In the genomic region with DNA sequence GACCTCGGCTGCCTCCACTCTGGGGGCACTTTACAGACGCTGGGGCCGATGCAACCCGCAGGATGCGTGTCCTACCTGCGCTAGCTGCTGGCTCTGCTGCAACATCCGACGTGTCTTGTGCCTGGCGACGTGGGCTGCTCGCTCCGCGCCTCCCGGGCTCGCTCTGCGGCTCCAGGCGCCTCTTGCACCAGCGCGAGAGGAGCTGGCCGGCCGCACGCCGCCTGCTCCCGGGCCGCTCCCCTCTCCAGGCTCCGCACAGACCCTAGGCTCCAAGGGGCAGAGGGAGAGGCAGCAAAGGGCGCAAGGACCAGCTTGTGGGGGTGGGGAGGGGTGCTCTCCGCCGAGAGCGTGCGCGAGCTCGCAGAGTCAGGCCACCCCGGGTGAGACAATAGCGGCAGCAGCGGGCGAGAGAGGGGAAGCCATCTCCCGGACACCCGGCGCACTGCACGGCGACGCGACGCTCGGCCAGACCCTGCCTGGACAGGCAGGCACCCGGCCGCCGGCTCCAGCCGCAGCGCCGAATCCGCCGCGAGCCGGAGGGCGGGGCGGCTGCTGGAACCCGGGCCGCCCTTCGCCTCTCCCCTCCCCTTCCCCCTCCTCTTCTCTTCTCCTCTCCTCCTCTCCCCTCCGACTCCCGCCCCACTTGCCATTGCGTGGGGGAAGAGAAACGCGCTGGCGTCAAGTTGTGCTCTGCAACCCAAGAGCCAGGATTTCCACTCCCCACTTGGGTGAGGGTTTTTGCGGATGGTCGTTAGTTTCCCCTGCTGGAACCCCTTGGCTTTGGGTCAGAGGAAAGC, we compare ENCODE assay signal across 1 cellular context.
TF ChIP-seq lines count a peak whose summit lies in the region.

A gene with protein sequence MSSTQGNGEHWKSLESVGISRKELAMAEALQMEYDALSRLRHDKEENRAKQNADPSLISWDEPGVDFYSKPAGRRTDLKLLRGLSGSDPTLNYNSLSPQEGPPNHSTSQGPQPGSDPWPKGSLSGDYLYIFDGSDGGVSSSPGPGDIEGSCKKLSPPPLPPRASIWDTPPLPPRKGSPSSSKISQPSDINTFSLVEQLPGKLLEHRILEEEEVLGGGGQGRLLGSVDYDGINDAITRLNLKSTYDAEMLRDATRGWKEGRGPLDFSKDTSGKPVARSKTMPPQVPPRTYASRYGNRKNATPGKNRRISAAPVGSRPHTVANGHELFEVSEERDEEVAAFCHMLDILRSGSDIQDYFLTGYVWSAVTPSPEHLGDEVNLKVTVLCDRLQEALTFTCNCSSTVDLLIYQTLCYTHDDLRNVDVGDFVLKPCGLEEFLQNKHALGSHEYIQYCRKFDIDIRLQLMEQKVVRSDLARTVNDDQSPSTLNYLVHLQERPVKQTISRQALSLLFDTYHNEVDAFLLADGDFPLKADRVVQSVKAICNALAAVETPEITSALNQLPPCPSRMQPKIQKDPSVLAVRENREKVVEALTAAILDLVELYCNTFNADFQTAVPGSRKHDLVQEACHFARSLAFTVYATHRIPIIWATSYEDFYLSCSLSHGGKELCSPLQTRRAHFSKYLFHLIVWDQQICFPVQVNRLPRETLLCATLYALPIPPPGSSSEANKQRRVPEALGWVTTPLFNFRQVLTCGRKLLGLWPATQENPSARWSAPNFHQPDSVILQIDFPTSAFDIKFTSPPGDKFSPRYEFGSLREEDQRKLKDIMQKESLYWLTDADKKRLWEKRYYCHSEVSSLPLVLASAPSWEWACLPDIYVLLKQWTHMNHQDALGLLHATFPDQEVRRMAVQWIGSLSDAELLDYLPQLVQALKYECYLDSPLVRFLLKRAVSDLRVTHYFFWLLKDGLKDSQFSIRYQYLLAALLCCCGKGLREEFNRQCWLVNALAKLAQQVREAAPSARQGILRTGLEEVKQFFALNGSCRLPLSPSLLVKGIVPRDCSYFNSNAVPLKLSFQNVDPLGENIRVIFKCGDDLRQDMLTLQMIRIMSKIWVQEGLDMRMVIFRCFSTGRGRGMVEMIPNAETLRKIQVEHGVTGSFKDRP (N-terminal part only) (minus strand): TSS at position 525 of the 797 bp plus-strand sequence. CDS start 25,003 bp downstream, outside the sequence.

TF ChIP-seq in HepG2, 621 proteins besides CTCF, POLR2A, EP300 and RAD21 (continued from another document and continues in another):
- TF ChIP-seq, protein P1, sequence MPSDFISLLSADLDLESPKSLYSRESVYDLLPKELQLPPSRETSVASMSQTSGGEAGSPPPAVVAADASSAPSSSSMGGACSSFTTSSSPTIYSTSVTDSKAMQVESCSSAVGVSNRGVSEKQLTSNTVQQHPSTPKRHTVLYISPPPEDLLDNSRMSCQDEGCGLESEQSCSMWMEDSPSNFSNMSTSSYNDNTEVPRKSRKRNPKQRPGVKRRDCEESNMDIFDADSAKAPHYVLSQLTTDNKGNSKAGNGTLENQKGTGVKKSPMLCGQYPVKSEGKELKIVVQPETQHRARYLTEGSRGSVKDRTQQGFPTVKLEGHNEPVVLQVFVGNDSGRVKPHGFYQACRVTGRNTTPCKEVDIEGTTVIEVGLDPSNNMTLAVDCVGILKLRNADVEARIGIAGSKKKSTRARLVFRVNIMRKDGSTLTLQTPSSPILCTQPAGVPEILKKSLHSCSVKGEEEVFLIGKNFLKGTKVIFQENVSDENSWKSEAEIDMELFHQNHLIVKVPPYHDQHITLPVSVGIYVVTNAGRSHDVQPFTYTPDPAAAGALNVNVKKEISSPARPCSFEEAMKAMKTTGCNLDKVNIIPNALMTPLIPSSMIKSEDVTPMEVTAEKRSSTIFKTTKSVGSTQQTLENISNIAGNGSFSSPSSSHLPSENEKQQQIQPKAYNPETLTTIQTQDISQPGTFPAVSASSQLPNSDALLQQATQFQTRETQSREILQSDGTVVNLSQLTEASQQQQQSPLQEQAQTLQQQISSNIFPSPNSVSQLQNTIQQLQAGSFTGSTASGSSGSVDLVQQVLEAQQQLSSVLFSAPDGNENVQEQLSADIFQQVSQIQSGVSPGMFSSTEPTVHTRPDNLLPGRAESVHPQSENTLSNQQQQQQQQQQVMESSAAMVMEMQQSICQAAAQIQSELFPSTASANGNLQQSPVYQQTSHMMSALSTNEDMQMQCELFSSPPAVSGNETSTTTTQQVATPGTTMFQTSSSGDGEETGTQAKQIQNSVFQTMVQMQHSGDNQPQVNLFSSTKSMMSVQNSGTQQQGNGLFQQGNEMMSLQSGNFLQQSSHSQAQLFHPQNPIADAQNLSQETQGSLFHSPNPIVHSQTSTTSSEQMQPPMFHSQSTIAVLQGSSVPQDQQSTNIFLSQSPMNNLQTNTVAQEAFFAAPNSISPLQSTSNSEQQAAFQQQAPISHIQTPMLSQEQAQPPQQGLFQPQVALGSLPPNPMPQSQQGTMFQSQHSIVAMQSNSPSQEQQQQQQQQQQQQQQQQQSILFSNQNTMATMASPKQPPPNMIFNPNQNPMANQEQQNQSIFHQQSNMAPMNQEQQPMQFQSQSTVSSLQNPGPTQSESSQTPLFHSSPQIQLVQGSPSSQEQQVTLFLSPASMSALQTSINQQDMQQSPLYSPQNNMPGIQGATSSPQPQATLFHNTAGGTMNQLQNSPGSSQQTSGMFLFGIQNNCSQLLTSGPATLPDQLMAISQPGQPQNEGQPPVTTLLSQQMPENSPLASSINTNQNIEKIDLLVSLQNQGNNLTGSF (CRISPR knock-in tag; IDR thresholded peaks at IDR 0.05) = 0 out of 2 replicates have a peak, but pooled peaks have one; percentile 41
- TF ChIP-seq HOXA9 (CRISPR knock-in tag; IDR thresholded peaks at IDR 0.05; ENCODE audit: borderline replicate concordance) (0 out of 2 replicates have a peak, but pooled peaks have one; percentile 67), RELA (CRISPR knock-in tag; IDR thresholded peaks at IDR 0.05) (peak; percentile 54; the same call in 1 of the 2 replicates), ZNF546 (CRISPR knock-in tag; conservative IDR thresholded peaks at IDR 0.05) (no peak), TCF12 (IDR thresholded peaks at IDR 0.05) (no peak), TCF12 (CRISPR knock-in tag; IDR thresholded peaks at IDR 0.05) (peak; percentile 83), ZNF614 (CRISPR knock-in tag; IDR thresholded peaks at IDR 0.05; ENCODE audit: borderline replicate concordance) (no peak; the same call in 1 of the 2 replicates), ZNF543 (CRISPR knock-in tag; IDR thresholded peaks at IDR 0.05) (0 out of 2 replicates have a peak, but pooled peaks have one; percentile 27), ZNF530 (CRISPR knock-in tag; IDR thresholded peaks at IDR 0.05; ENCODE audit: low read depth) (no peak), ZNF468 (CRISPR knock-in tag; IDR thresholded peaks at IDR 0.05) (0 out of 2 replicates have a peak, but pooled peaks have one; percentile 74), GABPB1 (CRISPR knock-in tag; IDR thresholded peaks at IDR 0.05) (peak; percentile 67; the same call in 1 of the 2 replicates), MED13 (CRISPR knock-in tag; IDR thresholded peaks at IDR 0.05) (peak; percentile 76; the same call in 1 of the 2 replicates), ZNF768 (CRISPR knock-in tag; IDR thresholded peaks at IDR 0.05) (peak; percentile 42), ZNF749 (CRISPR knock-in tag; IDR thresholded peaks at IDR 0.05; ENCODE audit: borderline replicate concordance) (peak; percentile 90), NPAS2 (CRISPR knock-in tag; IDR thresholded peaks at IDR 0.05; ENCODE audit: borderline replicate concordance) (no peak), LCORL (IDR thresholded peaks at IDR 0.05) (no peak), LCORL (CRISPR knock-in tag; IDR thresholded peaks at IDR 0.05) (no peak), GPN1 (CRISPR knock-in tag; IDR thresholded peaks at IDR 0.05; ENCODE audit: borderline replicate concordance) (no peak), MAZ (IDR thresholded peaks at IDR 0.05; ENCODE audit: borderline replicate concordance, low read depth, low read length) (0 out of 2 replicates have a peak, but pooled peaks have one; percentile 10), MAZ (CRISPR knock-in tag; IDR thresholded peaks at IDR 0.05; ENCODE audit: low read depth) (no peak), HNRNPK (IDR thresholded peaks at IDR 0.05; ENCODE audit: low read depth, low read length, poor library complexity, severe bottlenecking) (peak; percentile 100), ZBTB7B (CRISPR knock-in tag; IDR thresholded peaks at IDR 0.05) (0 out of 2 replicates have a peak, but pooled peaks have one; percentile 48), ZNF160 (CRISPR knock-in tag; IDR thresholded peaks at IDR 0.05) (peak; percentile 84; the same call in 1 of the 2 replicates), ZNF354B (CRISPR knock-in tag; IDR thresholded peaks at IDR 0.05) (peak; percentile 70; the same call in 1 of the 2 replicates), CHD2 (IDR thresholded peaks at IDR 0.05; ENCODE audit: low read depth, low read length) (no peak), ZSCAN21 (CRISPR knock-in tag; IDR thresholded peaks at IDR 0.05; ENCODE audit: borderline replicate concordance) (peak; percentile 86), SRF (IDR thresholded peaks at IDR 0.05; ENCODE audit: low read depth, low read length) (no peak), HNF4A (CRISPR knock-in tag; IDR thresholded peaks at IDR 0.05) (peak; percentile 20; the same call in 1 of the 2 replicates), MIXL1 (CRISPR knock-in tag; IDR thresholded peaks at IDR 0.05) (0 out of 2 replicates have a peak, but pooled peaks have one; percentile 16), REPIN1 (CRISPR knock-in tag; IDR thresholded peaks at IDR 0.05; ENCODE audit: borderline replicate concordance, low read depth) (peak; percentile 81), ZFP90 (CRISPR knock-in tag; IDR thresholded peaks at IDR 0.05; ENCODE audit: borderline replicate concordance) (peak; percentile 75; the same call in 1 of the 2 replicates), KMT2B (CRISPR knock-in tag; IDR thresholded peaks at IDR 0.05) (no peak)
- TF ChIP-seq, protein P2, sequence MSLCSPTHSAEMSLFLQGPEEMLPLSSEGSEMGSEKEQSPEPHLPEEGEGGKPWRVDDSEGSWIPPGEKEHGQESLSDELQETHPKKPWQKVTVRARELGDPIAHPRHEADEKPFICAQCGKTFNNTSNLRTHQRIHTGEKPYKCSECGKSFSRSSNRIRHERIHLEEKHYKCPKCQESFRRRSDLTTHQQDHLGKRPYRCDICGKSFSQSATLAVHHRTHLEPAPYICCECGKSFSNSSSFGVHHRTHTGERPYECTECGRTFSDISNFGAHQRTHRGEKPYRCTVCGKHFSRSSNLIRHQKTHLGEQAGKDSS (CRISPR knock-in tag; IDR thresholded peaks at IDR 0.05; ENCODE audit: borderline replicate concordance, low read depth) = peak; percentile 83
- TF ChIP-seq, protein P3, sequence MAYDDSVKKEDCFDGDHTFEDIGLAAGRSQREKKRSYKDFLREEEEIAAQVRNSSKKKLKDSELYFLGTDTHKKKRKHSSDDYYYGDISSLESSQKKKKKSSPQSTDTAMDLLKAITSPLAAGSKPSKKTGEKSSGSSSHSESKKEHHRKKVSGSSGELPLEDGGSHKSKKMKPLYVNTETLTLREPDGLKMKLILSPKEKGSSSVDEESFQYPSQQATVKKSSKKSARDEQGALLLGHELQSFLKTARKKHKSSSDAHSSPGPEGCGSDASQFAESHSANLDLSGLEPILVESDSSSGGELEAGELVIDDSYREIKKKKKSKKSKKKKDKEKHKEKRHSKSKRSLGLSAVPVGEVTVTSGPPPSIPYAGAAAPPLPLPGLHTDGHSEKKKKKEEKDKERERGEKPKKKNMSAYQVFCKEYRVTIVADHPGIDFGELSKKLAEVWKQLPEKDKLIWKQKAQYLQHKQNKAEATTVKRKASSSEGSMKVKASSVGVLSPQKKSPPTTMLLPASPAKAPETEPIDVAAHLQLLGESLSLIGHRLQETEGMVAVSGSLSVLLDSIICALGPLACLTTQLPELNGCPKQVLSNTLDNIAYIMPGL (CRISPR knock-in tag; IDR thresholded peaks at IDR 0.05; ENCODE audit: borderline replicate concordance in 1 of 2, low read depth in 1 of 2) = peak; percentile 88 to 93
- TF ChIP-seq, protein P4, sequence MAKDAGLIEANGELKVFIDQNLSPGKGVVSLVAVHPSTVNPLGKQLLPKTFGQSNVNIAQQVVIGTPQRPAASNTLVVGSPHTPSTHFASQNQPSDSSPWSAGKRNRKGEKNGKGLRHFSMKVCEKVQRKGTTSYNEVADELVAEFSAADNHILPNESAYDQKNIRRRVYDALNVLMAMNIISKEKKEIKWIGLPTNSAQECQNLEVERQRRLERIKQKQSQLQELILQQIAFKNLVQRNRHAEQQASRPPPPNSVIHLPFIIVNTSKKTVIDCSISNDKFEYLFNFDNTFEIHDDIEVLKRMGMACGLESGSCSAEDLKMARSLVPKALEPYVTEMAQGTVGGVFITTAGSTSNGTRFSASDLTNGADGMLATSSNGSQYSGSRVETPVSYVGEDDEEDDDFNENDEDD (CRISPR knock-in tag; IDR thresholded peaks at IDR 0.05; ENCODE audit: borderline replicate concordance) = peak; percentile 78
- TF ChIP-seq, protein P5, sequence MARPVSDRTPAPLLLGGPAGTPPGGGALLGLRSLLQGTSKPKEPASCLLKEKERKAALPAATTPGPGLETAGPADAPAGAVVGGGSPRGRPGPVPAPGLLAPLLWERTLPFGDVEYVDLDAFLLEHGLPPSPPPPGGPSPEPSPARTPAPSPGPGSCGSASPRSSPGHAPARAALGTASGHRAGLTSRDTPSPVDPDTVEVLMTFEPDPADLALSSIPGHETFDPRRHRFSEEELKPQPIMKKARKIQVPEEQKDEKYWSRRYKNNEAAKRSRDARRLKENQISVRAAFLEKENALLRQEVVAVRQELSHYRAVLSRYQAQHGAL (CRISPR knock-in tag; IDR thresholded peaks at IDR 0.05; ENCODE audit: not compliant biosample characterization) = no peak
- TF ChIP-seq, protein P6, sequence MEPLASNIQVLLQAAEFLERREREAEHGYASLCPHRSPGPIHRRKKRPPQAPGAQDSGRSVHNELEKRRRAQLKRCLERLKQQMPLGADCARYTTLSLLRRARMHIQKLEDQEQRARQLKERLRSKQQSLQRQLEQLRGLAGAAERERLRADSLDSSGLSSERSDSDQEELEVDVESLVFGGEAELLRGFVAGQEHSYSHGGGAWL (CRISPR knock-in tag; IDR thresholded peaks at IDR 0.05) = peak; percentile 44; the same call in 1 of the 2 replicates
- TF ChIP-seq, protein P7, sequence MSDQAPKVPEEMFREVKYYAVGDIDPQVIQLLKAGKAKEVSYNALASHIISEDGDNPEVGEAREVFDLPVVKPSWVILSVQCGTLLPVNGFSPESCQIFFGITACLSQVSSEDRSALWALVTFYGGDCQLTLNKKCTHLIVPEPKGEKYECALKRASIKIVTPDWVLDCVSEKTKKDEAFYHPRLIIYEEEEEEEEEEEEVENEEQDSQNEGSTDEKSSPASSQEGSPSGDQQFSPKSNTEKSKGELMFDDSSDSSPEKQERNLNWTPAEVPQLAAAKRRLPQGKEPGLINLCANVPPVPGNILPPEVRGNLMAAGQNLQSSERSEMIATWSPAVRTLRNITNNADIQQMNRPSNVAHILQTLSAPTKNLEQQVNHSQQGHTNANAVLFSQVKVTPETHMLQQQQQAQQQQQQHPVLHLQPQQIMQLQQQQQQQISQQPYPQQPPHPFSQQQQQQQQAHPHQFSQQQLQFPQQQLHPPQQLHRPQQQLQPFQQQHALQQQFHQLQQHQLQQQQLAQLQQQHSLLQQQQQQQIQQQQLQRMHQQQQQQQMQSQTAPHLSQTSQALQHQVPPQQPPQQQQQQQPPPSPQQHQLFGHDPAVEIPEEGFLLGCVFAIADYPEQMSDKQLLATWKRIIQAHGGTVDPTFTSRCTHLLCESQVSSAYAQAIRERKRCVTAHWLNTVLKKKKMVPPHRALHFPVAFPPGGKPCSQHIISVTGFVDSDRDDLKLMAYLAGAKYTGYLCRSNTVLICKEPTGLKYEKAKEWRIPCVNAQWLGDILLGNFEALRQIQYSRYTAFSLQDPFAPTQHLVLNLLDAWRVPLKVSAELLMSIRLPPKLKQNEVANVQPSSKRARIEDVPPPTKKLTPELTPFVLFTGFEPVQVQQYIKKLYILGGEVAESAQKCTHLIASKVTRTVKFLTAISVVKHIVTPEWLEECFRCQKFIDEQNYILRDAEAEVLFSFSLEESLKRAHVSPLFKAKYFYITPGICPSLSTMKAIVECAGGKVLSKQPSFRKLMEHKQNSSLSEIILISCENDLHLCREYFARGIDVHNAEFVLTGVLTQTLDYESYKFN (CRISPR knock-in tag; conservative IDR thresholded peaks at IDR 0.05) = no peak; the same call in 1 of the 2 replicates
